1 cellular context compared by ENCODE assay signal in genomic region chr10:43436291-43437140, GRCh38.
A peak's percentile ranks its signal among the peaks of the same experiment; 100 is the strongest.
TF ChIP-seq lines count a peak whose summit lies in the region.

TSS of gene ZNF487 (plus strand) at chr10:43437111. CDS start at chr10:43475814, 38,703 bp downstream.

TF ChIP-seq in K562, 482 proteins besides CTCF, POLR2A, EP300 and RAD21 (continued from another document and continues in another):
- TF ChIP-seq GTF2B (IDR thresholded peaks at IDR 0.05; ENCODE audit: extremely low read depth, insufficient read length) (no peak), PHF21A (IDR thresholded peaks at IDR 0.05; ENCODE audit: borderline replicate concordance, low read depth) (peak; percentile 29), BCL6 (CRISPR knock-in tag; IDR thresholded peaks at IDR 0.05) (no peak), LARP7 (IDR thresholded peaks at IDR 0.05) (no peak), FOXP1 (CRISPR knock-in tag; IDR thresholded peaks at IDR 0.05) (peak; percentile 86), DPF2 (IDR thresholded peaks at IDR 0.05) (peak; percentile 14; the same call in 1 of the 2 replicates), BRF1 (IDR thresholded peaks at IDR 0.05; ENCODE audit: borderline replicate concordance, extremely low read depth, insufficient read length) (no peak), NBN (IDR thresholded peaks at IDR 0.05; ENCODE audit: low read depth) (no peak; the same call in 1 of the 2 replicates), RREB1 (CRISPR knock-in tag; IDR thresholded peaks at IDR 0.05) (peak; percentile 60), GATAD2A (IDR thresholded peaks at IDR 0.05) (peak; percentile 58), ZNF75A (CRISPR knock-in tag; IDR thresholded peaks at IDR 0.05) (0 out of 2 replicates have a peak, but pooled peaks have one; percentile 16), NUFIP1 (IDR thresholded peaks at IDR 0.05; ENCODE audit: partially characterized antibody) (no peak), TRIM24 (IDR thresholded peaks at IDR 0.05) (peak in 1 of 2 experiments; percentile 23; a peak in 1 of 4 replicates), ZFP36 (IDR thresholded peaks at IDR 0.05; ENCODE audit: low read depth, low read length, partially characterized antibody) (no peak), SRSF9 (IDR thresholded peaks at IDR 0.05; ENCODE audit: borderline replicate concordance, low read depth, low read length) (no peak), ARID1B (IDR thresholded peaks at IDR 0.05) (peak; percentile 58), ZNF584 (CRISPR knock-in tag; IDR thresholded peaks at IDR 0.05; ENCODE audit: low read depth) (no peak), POLR2G (IDR thresholded peaks at IDR 0.05; ENCODE audit: low read depth, low read length) (peak; percentile 100), ESRRB (CRISPR knock-in tag; IDR thresholded peaks at IDR 0.05; ENCODE audit: borderline replicate concordance) (no peak), BCOR (IDR thresholded peaks at IDR 0.05) (peak; percentile 30; the same call in 1 of the 2 replicates), ZBTB34 (CRISPR knock-in tag; IDR thresholded peaks at IDR 0.05) (no peak), ZNF57 (CRISPR knock-in tag; IDR thresholded peaks at IDR 0.05) (no peak), TCFL5 (CRISPR knock-in tag; conservative IDR thresholded peaks at IDR 0.05) (no peak), PHF20 (IDR thresholded peaks at IDR 0.05; ENCODE audit: partially characterized antibody) (peak; percentile 82), HDAC1 (IDR thresholded peaks at IDR 0.05) (peak in 1 of 2 experiments; percentile 90; a peak in 2 of 4 replicates), ILF3 (IDR thresholded peaks at IDR 0.05; ENCODE audit: borderline replicate concordance) (no peak), STAT6 (CRISPR knock-in tag; IDR thresholded peaks at IDR 0.05) (0 out of 2 replicates have a peak, but pooled peaks have one; percentile 60), ZNF12 (CRISPR knock-in tag; IDR thresholded peaks at IDR 0.05) (peak; percentile 73; the same call in 1 of the 2 replicates), TAF1 (IDR thresholded peaks at IDR 0.05; ENCODE audit: control insufficient read depth, extremely low read depth, insufficient read depth, low read length, severe bottlenecking) (peak; percentile 81), ZNF431 (CRISPR knock-in tag; IDR thresholded peaks at IDR 0.05) (peak; percentile 76), BACH1 (tag; IDR thresholded peaks at IDR 0.05) (no peak), HMGXB4 (CRISPR knock-in tag; IDR thresholded peaks at IDR 0.05) (no peak; the same call in 1 of the 2 replicates), PRPF4 (IDR thresholded peaks at IDR 0.05; ENCODE audit: insufficient read depth, low read depth, low read length, poor library complexity, severe bottlenecking) (peak; percentile 74), GTF2E2 (tag; IDR thresholded peaks at IDR 0.05) (peak; percentile 70), NFE2 (IDR thresholded peaks at IDR 0.05; ENCODE audit: low read depth) (no peak), THRB (CRISPR knock-in tag; conservative IDR thresholded peaks at IDR 0.05) (peak; percentile 64; the same call in 1 of the 2 replicates), MAX (CRISPR knock-in tag; IDR thresholded peaks at IDR 0.05) (peak; percentile 73), RFX5 (IDR thresholded peaks at IDR 0.05; ENCODE audit: low read depth, low read length) (peak; percentile 46; the same call in 1 of the 2 replicates), TSC22D4 (tag; IDR thresholded peaks at IDR 0.05) (no peak), PBX2 (CRISPR knock-in tag; IDR thresholded peaks at IDR 0.05; ENCODE audit: low read depth) (no peak), PBX2 (tag; conservative IDR thresholded peaks at IDR 0.05; ENCODE audit: low read depth) (no peak), L3MBTL2 (IDR thresholded peaks at IDR 0.05) (peak; percentile 95), C11orf30 (IDR thresholded peaks at IDR 0.05; ENCODE audit: low read depth) (peak; percentile 26; the same call in 1 of the 2 replicates), CBX5 (IDR thresholded peaks at IDR 0.05; ENCODE audit: borderline replicate concordance, low read depth) (peak; percentile 83), ZKSCAN1 (IDR thresholded peaks at IDR 0.05; ENCODE audit: low read depth, low read length) (peak; percentile 28; the same call in 1 of the 2 replicates), PURB (CRISPR knock-in tag; IDR thresholded peaks at IDR 0.05; ENCODE audit: low read depth) (no peak)
